In the genomic region with DNA sequence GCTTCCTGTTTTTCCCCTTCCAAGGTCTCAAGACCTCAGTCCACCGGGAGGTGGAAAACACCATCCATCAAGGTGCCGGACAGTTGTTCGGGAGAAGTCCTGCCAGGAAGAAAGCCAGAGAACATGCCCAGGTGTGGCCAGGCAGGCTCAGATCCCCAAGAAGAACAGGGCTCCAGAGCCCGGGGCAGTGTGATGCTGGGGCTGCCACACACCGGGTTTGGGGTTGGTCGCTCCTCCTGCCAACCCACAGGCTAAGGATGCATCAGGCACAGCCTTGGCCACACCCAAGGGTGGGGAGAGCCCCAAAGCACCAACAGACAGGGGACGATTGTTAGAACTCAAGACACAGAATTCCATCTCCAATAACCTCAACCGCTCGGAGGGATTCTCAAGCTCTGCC, we compare ENCODE assay signal across 18 cellular contexts. TPM values are rescaled to one million over a fixed set of nuclear protein-coding genes. Genes with fewer than 3 reads are reported as not detected.
DNase-seq lines count a peak whose midpoint lies in the region; ATAC-seq and TF ChIP-seq lines count a peak whose summit lies in the region.
"Had no signal": no experiment of that assay in that cellular context is flagged by ENCODE, and none has a peak within 500 bp of the region (broad histone marks: within the 10 kb centered on the region; RNA-seq: fewer than 3 reads in every experiment).

No MANE protein-coding gene starts in this region.

- intact Hi-C loops in mammary epithelial cell (cut with micrococcal nuclease) (no loop called here), breast epithelium (cut with DNase I; ENCODE audit: low total_unique reads) (no loop called here), psoas muscle (cut with DNase I) (loop anchor here (5.0 kb wide), 2 partner anchors 36 to 41 kb away; no protein-coding TSS in a partner anchor), Calu3 (cut with micrococcal nuclease; ENCODE audit: unreplicated experiment) (no loop called here), lower leg skin (cut with DNase I; ENCODE audit: low total_unique reads) (no loop called here)

- peak overlapping the region; percentile 86 for H3K27ac Mint-ChIP-seq in mesothelial cell of epicardium
- H3K27ac Mint-ChIP-seq in Calu3 (ENCODE audit: unreplicated experiment) = no peak overlapping the region
- H3K27ac Mint-ChIP-seq: CD8-positive, alpha-beta memory T cell had no signal

- H3K36me3 Mint-ChIP-seq in mesothelial cell of epicardium (no peaks in the 10 kb centered on the region), Calu3 (ENCODE audit: insufficient read depth, unreplicated experiment) (no peaks in the 10 kb centered on the region)
- H3K36me3 Mint-ChIP-seq: CD8-positive, alpha-beta memory T cell had no signal

- WGBS in mammary epithelial cell (ENCODE audit: low coverage, missing lambda C conversion rate) = 99% methylated on average over 9 of the region's 9 CpGs
- 51 to 70% (median 59%) methylated on average over 9 of the region's 9 CpGs for WGBS in psoas muscle, 3 donors
- WGBS in lower leg skin, 2 donors = 40 to 56% methylated on average over 9 of the region's 9 CpGs

- no peak overlapping the region for H2AFZ ChIP-seq in mammary epithelial cell (ENCODE audit: low read depth, low read length)

- no peak overlapping the region for H3K4me3 ChIP-seq in mammary epithelial cell (replicated peaks in 1 of 3; ENCODE audit: insufficient read depth in 1 of 3, low read depth in 2 of 3, low read length in 3 of 3)
- no peak overlapping the region for H3K4me3 ChIP-seq in breast epithelium
- H3K4me3 ChIP-seq in psoas muscle = peak overlapping the region; percentile 16
- no peak overlapping the region for H3K4me3 ChIP-seq in lower leg skin (ENCODE audit: low read depth, poor library complexity, severe bottlenecking)
- H3K4me3 ChIP-seq: BLaER1 had no signal

- no peaks in the 10 kb centered on the region for H3K27me3 ChIP-seq in mammary epithelial cell (ENCODE audit: insufficient read depth, low read length)
- no peaks in the 10 kb centered on the region for H3K27me3 ChIP-seq in breast epithelium
- no peaks in the 10 kb centered on the region for H3K27me3 ChIP-seq in psoas muscle (ENCODE audit: insufficient read depth in 3 of 3, low read length in 2 of 3)

- no peaks in the 10 kb centered on the region for H3K36me3 ChIP-seq in mammary epithelial cell (ENCODE audit: insufficient read depth, low read length)
- H3K36me3 ChIP-seq in breast epithelium = no peaks in the 10 kb centered on the region
- no peaks in the 10 kb centered on the region for H3K36me3 ChIP-seq in psoas muscle (ENCODE audit: insufficient read depth in 1 of 2, low read depth in 1 of 2)
- H3K36me3 ChIP-seq: BLaER1 had no signal

- in situ Hi-C loops in mammary epithelial cell (cut with MboI; ENCODE audit: low sequenced_read_pairs in 2 of 2) = no loop called here

- no peaks in the 10 kb centered on the region for H3K4me1 ChIP-seq in mammary epithelial cell (ENCODE audit: insufficient read depth, low read length)
- no peaks in the 10 kb centered on the region for H3K4me1 ChIP-seq in breast epithelium
- peaks cover 78% of the 10 kb centered on the region for H3K4me1 ChIP-seq in psoas muscle

- no peak for TF ChIP-seq POLR2A in breast epithelium (IDR thresholded peaks at IDR 0.05)
- no peak for TF ChIP-seq POLR2A in lower leg skin (IDR thresholded peaks at IDR 0.05)

- H3K4me1 Mint-ChIP-seq in mesothelial cell of epicardium = peaks cover 91% of the 10 kb centered on the region
- H3K4me1 Mint-ChIP-seq in Calu3 (ENCODE audit: low read depth, unreplicated experiment) = peaks cover 11% of the 10 kb centered on the region
- H3K4me1 Mint-ChIP-seq: CD8-positive, alpha-beta memory T cell had no signal

- H3K9me3 ChIP-seq in mammary epithelial cell (replicated peaks; ENCODE audit: insufficient read depth, low read length) = no peaks in the 10 kb centered on the region
- H3K9me3 ChIP-seq in breast epithelium = no peaks in the 10 kb centered on the region
- no peaks in the 10 kb centered on the region for H3K9me3 ChIP-seq in psoas muscle
- H3K9me3 ChIP-seq: BLaER1 had no signal

- H3K4me3 Mint-ChIP-seq in mesothelial cell of epicardium (no peak overlapping the region), Calu3 (ENCODE audit: low read depth, unreplicated experiment) (no peak overlapping the region)
- H3K4me3 Mint-ChIP-seq: CD8-positive, alpha-beta memory T cell had no signal

- CTCF ChIA-PET in mammary epithelial cell (lab: Charles Lee; ENCODE audit: low non-redundant PET) (no interaction called here), Calu3 (lab: Charles Lee) (no interaction called here)

- BruUV-seq in mammary epithelial cell (replicated peaks; lab: Mats Ljungman, UMichigan) = no TSS peak
- BruUV-seq in Calu3 (replicated peaks; lab: Mats Ljungman, UMichigan) = no TSS peak

- TF ChIP-seq CTCF in mammary epithelial cell (conservative IDR thresholded peaks at IDR 0.05 in 1 of 2, IDR thresholded peaks at IDR 0.05 in 1 of 2; ENCODE audit: extremely low read depth in 1 of 2, insufficient read depth in 1 of 2, low read depth in 1 of 2, low read length in 2 of 2) (no peak), breast epithelium (IDR thresholded peaks at IDR 0.05) (no peak), mesothelial cell of epicardium (IDR thresholded peaks at IDR 0.05; ENCODE audit: unreplicated experiment) (no peak), psoas muscle (IDR thresholded peaks at IDR 0.05) (no peak), Calu3 (IDR thresholded peaks at IDR 0.05; ENCODE audit: unreplicated experiment) (no peak), lower leg skin (IDR thresholded peaks at IDR 0.05) (no peak)

- H4K20me1 ChIP-seq in mammary epithelial cell (ENCODE audit: insufficient read depth, low read length) = peaks cover 4% of the 10 kb centered on the region
- H4K20me1 ChIP-seq: BLaER1 had no signal

- no peak overlapping the region for H3K4me2 ChIP-seq in mammary epithelial cell (ENCODE audit: insufficient read depth, low read depth, low read length)
- H3K4me2 ChIP-seq: BLaER1, KMS-11 had no signal

- peaks cover 88% of the 10 kb centered on the region for H3K79me2 ChIP-seq in mammary epithelial cell (ENCODE audit: insufficient read depth, low read length)

- ATAC-seq in psoas muscle = peak; percentile 15 to 52 (median 32)
- ATAC-seq: Panc1 had no signal

- no peaks in the 10 kb centered on the region for H3K27me3 Mint-ChIP-seq in mesothelial cell of epicardium (ENCODE audit: low read depth)
- H3K27me3 Mint-ChIP-seq in Calu3 (ENCODE audit: unreplicated experiment) = no peaks in the 10 kb centered on the region

- H3K9ac ChIP-seq in mammary epithelial cell (ENCODE audit: insufficient read depth, low read length) = no peak overlapping the region
- H3K9ac ChIP-seq: BLaER1, KMS-11 had no signal

- DNase-seq in mammary epithelial cell = peak; percentile 21
- no peak for DNase-seq in breast epithelium (ENCODE audit: low spot score in 2 of 2)
- DNase-seq in mesothelial cell of epicardium (ENCODE audit: low spot score in 2 of 2, unreplicated experiment in 2 of 2) = no peak
- DNase-seq in psoas muscle = no peak
- no peak for DNase-seq in GF-D8 (lab: John Stamatoyannopoulos, UW)
- no peak for DNase-seq in Calu3
- DNase-seq in lower leg skin (ENCODE audit: low spot score in 2 of 2) = no peak
- no peak for DNase-seq in SKM-1 treated with dmso at 0.1 percent for 144 hours (lab: John Stamatoyannopoulos, UW; ENCODE audit: unreplicated experiment)
- DNase-seq: 8988T; CD8-positive, alpha-beta memory T cell; DMS 273 treated with DMSO at 0.1 percent for 48 hours; EL; NCI-H1092; NCI-H345; Right ventricle myocardium superior had no signal

- no peaks in the 10 kb centered on the region for H3K9me3 Mint-ChIP-seq in mesothelial cell of epicardium
- H3K9me3 Mint-ChIP-seq in Calu3 (ENCODE audit: low read depth, unreplicated experiment) = no peaks in the 10 kb centered on the region

- H3K27ac ChIP-seq in mammary epithelial cell (ENCODE audit: insufficient read depth, low read depth, low read length) = no peak overlapping the region
- H3K27ac ChIP-seq in breast epithelium = no peak overlapping the region
- H3K27ac ChIP-seq in psoas muscle = peak overlapping the region; percentile 78
- H3K27ac ChIP-seq: BLaER1, KMS-11 had no signal

- dilution Hi-C loops in mammary epithelial cell (cut with HindIII; ENCODE audit: low sequenced_read_pairs) = no loop called here

RNA-seq across cellular contexts. Expression of gene ZFHX3, which starts 19.7 kb away (rescaled TPM):
- total RNA-seq in mammary epithelial cell (10 to 100 TPM in 1 of 2 donors, 1 to 10 TPM in 1; 6.7 to 11.3 TPM), breast epithelium (10 to 100 TPM; 10.8 to 36.0 (median 11.8) TPM), mesothelial cell of epicardium (63.8 to 68.1 TPM (median 67.1 TPM) in 3 replicates), psoas muscle (10 to 100 TPM; 10.6 to 36.9 (median 26.2) TPM), Calu3 (2022) (13.6 and 17.8 TPM in 2 replicates), lower leg skin (10 to 100 TPM in 2 of 4 donors, 1 to 10 TPM in 2; 3.4 to 14.9 (median 10.0) TPM)
- polyA plus RNA-seq in mammary epithelial cell (1.5 TPM), psoas muscle (10 to 100 TPM in 1 of 3 donors, 1 to 10 TPM in 2; 3.3 to 11.5 (median 5.2) TPM)
- polyA minus RNA-seq in mammary epithelial cell = 11.4 TPM

Comparison
In these comparisons a context has a peak if more than half of its experiments do, and no peak if none do; other contexts are left out.
1. intact Hi-C loops: an anchor here in psoas muscle (5.0 kb wide); none called in mammary epithelial cell, breast epithelium, Calu3 and lower leg skin.